8 cellular contexts compared by ENCODE assay signal in the genomic region with DNA sequence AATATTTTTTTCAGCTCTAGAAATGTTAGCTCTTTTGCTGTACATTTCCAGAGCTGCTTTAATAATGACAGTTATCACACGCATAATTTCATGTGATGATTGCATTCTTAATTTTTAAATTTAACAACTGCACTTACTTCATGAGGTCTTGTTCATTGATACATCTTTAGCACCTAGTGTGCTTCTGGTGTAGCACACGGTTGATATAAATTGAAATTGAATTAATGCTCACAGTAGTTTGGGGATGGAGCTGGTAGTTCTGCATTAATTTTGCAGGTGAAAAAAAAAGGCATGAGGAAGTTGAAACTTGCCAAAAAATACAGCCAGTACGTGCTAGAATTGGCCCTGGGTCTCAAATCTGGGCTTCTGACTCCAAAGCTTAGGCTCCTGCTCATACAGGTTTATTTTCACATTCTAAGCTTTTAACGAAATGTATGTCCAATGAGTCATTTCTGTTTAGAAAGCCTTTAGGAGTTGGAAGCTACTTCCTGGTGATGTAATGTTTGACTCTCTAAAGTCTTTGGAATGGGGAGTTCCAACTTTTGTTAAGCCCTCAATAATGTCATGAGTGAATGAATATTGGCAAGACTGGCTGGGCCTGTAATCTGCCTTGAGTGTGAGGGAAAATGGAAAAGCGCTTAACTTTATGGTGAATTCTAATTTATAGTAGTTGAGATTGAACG. TPM values are rescaled to one million over a fixed set of nuclear protein-coding genes. Genes with fewer than 3 reads are reported as not detected.
DNase-seq lines count a peak whose midpoint lies in the region.

No MANE protein-coding gene starts in this region.

- DNase-seq in COLO829 (ENCODE audit: low spot score) (peak; percentile 80), NCI-H226 (peak; percentile 100), dermis microvascular lymphatic vessel endothelial cell (ENCODE audit: low read depth in 2 of 2) (peak; percentile 64 to 91), myocyte (ENCODE audit: low read depth) (peak; percentile 73), NCI-H146 (lab: John Stamatoyannopoulos, UW) (no peak), ecto neural progenitor cell (ENCODE audit: low spot score) (no peak), midbrain (lab: John Stamatoyannopoulos, UW) (no peak), HuH-7.5 (ENCODE audit: low spot score) (no peak)

RNA-seq across cellular contexts. Expression of a gene that starts 10.9 kb away (rescaled TPM):
- total RNA-seq in dermis microvascular lymphatic vessel endothelial cell (41.6 and 82.6 TPM in 2 replicates), myocyte (91.0 and 105 TPM in 2 replicates)
- 330 TPM for polyA plus RNA-seq in myocyte (2012)

RNA-seq across cellular contexts. Expression of a gene that starts 36.5 kb away (rescaled TPM):
- total RNA-seq in dermis microvascular lymphatic vessel endothelial cell: 10.4 and 12.1 TPM in 2 replicates
- total RNA-seq in myocyte: 25.2 and 42.1 TPM in 2 replicates
- polyA plus RNA-seq in myocyte (2012): 22.0 TPM

Comparison
In these comparisons a context has a peak if more than half of its experiments do, and no peak if none do; other contexts are left out.
1. DNase-seq: peak in COLO829 (single experiment), NCI-H226 (single experiment), dermis microvascular lymphatic vessel endothelial cell (2 of 2) and myocyte (single experiment); none in NCI-H146 (single experiment), ecto neural progenitor cell (single experiment), midbrain (single experiment) and HuH-7.5 (single experiment).